Comparison of ENCODE assay signal across 8 cellular contexts in genomic region chr19:1104452-1105216, GRCh38. TPM values are rescaled to one million over a fixed set of nuclear protein-coding genes. Genes with fewer than 3 reads are reported as not detected.
DNase-seq lines count a peak whose midpoint lies in the region; ATAC-seq and TF ChIP-seq lines count a peak whose summit lies in the region.

No MANE protein-coding gene starts in this region.

- H4K5ac ChIP-seq in H9 (ENCODE audit: insufficient read length, low read depth, low read length), result no peak overlapping the region

- peak overlapping the region; percentile 75 for H3K9ac ChIP-seq in ES-I3 (ENCODE audit: low read depth, low read length)
- H3K9ac ChIP-seq in H9 (ENCODE audit: extremely low read depth, insufficient read length, low read length), result peak overlapping the region; percentile 65
- H3K9ac ChIP-seq in skeletal muscle satellite cell (ENCODE audit: low read depth, low read length), result peak overlapping the region; percentile 89

- H4K8ac ChIP-seq in H9 (replicated peaks; ENCODE audit: insufficient read length, low read depth, low read length), result no peak overlapping the region

- no peak overlapping the region for H3T11ph ChIP-seq in H9 (ENCODE audit: low read length)

- no peak overlapping the region for H2BK15ac ChIP-seq in H9 (ENCODE audit: low read depth, low read length)

- peak overlapping the region in 2 of 3 experiments; percentile 36 to 83; a peak in 3 of 7 replicates for H3K27ac Mint-ChIP-seq in H9
- peak overlapping the region in 5 of 6 donors; percentile 40 to 70 (median 57) for H3K27ac Mint-ChIP-seq in immature natural killer cell

- H3K14ac ChIP-seq in H9 (ENCODE audit: insufficient read depth, low read length), result peak overlapping the region; percentile 69

- H3K79me2 ChIP-seq in H9 (ENCODE audit: insufficient read depth, low read length), result no peaks in the 10 kb centered on the region; the same call in 1 of the 2 replicates

- H2BK12ac ChIP-seq in H9 (ENCODE audit: insufficient read length, low read depth, low read length), result no peak overlapping the region

- peaks cover 8 to 18% of the 10 kb centered on the region in 2 experiments for H3K4me1 Mint-ChIP-seq in H9
- peaks cover 24 to 34% of the 10 kb centered on the region in 2 donors for H3K4me1 Mint-ChIP-seq in immature natural killer cell

- ATAC-seq in GM18517 (IDR thresholded peaks at IDR 0.05; ENCODE audit: unreplicated experiment), result no peak

- H4K91ac ChIP-seq in H9 (ENCODE audit: insufficient read length, low read depth, low read length), result no peak overlapping the region

- H3K4me2 ChIP-seq in H9 (ENCODE audit: insufficient read depth, insufficient read length, low read length) (peak overlapping the region; percentile 51), skeletal muscle satellite cell (ENCODE audit: low read length) (peak overlapping the region; percentile 90)

- H3K27me3 ChIP-seq in H9 (ENCODE audit: insufficient read depth, low read length), result no peaks in the 10 kb centered on the region
- H3K27me3 ChIP-seq in WERI-Rb-1 (ENCODE audit: insufficient read depth, low read depth, severe bottlenecking), result no peaks in the 10 kb centered on the region
- H3K27me3 ChIP-seq in skeletal muscle satellite cell (ENCODE audit: control insufficient read depth, insufficient read depth, low read length), result no peaks in the 10 kb centered on the region

- peak overlapping the region; percentile 76 to 78 for H3K4me3 Mint-ChIP-seq in H9
- H3K4me3 Mint-ChIP-seq in immature natural killer cell, result peak overlapping the region; percentile 38 to 75 (median 51)

- H3K4me3 ChIP-seq in WERI-Rb-1 (ENCODE audit: low read depth, low read length), result peak overlapping the region; percentile 75
- peak overlapping the region; percentile 67 to 70 for H3K4me3 ChIP-seq in cardiac fibroblast (replicated peaks in 1 of 2; ENCODE audit: low read depth in 2 of 2, low read length in 2 of 2)
- H3K4me3 ChIP-seq in skeletal muscle satellite cell (ENCODE audit: low read length), result peak overlapping the region; percentile 75

- H3K9me3 ChIP-seq in ES-I3 (ENCODE audit: control insufficient read depth, insufficient read depth, low read length) (no peaks in the 10 kb centered on the region), H9 (ENCODE audit: control insufficient read depth, low read depth, low read length) (no peaks in the 10 kb centered on the region), WERI-Rb-1 (ENCODE audit: severe bottlenecking) (peaks cover 2% of the 10 kb centered on the region), skeletal muscle satellite cell (replicated peaks; ENCODE audit: low read length) (no peaks in the 10 kb centered on the region)

- no peak overlapping the region for H2BK120ac ChIP-seq in H9 (ENCODE audit: low read depth, low read length, poor library complexity, severe bottlenecking)

- H3K4ac ChIP-seq in H9 (ENCODE audit: low read depth, low read length), result no peak overlapping the region

- H3K23me2 ChIP-seq in H9 (ENCODE audit: insufficient read length, low read depth, low read length, poor library complexity, severe bottlenecking), result no peaks in the 10 kb centered on the region

- H3K36me3 Mint-ChIP-seq in H9 (ENCODE audit: insufficient read depth in 1 of 3, low read depth in 3 of 3) (peaks cover 0 to 18% (median 7%) of the 10 kb centered on the region in 3 experiments; a peak in 3 of 7 replicates), immature natural killer cell (no peaks in the 10 kb centered on the region)

- H3K23ac ChIP-seq in H9 (ENCODE audit: insufficient read length, low read depth, low read length), result no peak overlapping the region

- H3K27me3 Mint-ChIP-seq in H9 (ENCODE audit: low read depth) (no peaks in the 10 kb centered on the region; the same call in 1 of the 2 replicates), immature natural killer cell (ENCODE audit: low read depth in 3 of 3) (peaks cover 11 to 18% (median 13%) of the 10 kb centered on the region in 3 donors)

- H3K56ac ChIP-seq in H9 (ENCODE audit: insufficient read length, low read depth, low read length), result no peak overlapping the region

- H2AFZ ChIP-seq in H9 (ENCODE audit: low read length), result no peak overlapping the region

- H3K9me3 Mint-ChIP-seq in H9 (peaks cover 0 to 3% of the 10 kb centered on the region in 2 experiments; a peak in 1 of 5 replicates), immature natural killer cell (no peaks in the 10 kb centered on the region)

- no peak overlapping the region for H2BK20ac ChIP-seq in H9 (ENCODE audit: low read depth, low read length, poor library complexity, severe bottlenecking)

- no CpG with 5 or more reads among the region's 92 CpGs for WGBS in H9 (ENCODE audit: extremely low coverage, insufficient read length, low lambda C conversion rate)

- H2AK5ac ChIP-seq in H9 (ENCODE audit: insufficient read length, low read length), result no peak overlapping the region

- no peaks in the 10 kb centered on the region for H4K20me1 ChIP-seq in H9 (ENCODE audit: control insufficient read depth, insufficient read depth, insufficient read length)

- DNase-seq in H9 (peak; percentile 77), NAMALWA (ENCODE audit: low spot score) (peak; percentile 82), WERI-Rb-1 (peak; percentile 79), cardiac fibroblast (ENCODE audit: low read depth in 2 of 2) (peak; percentile 60 to 80), immature natural killer cell (peak; percentile 80 to 81 (median 81))

- H3K36me3 ChIP-seq in ES-I3 (ENCODE audit: insufficient read depth, low read length) (no peaks in the 10 kb centered on the region; the same call in 1 of the 2 replicates), WERI-Rb-1 (peaks cover 32% of the 10 kb centered on the region), skeletal muscle satellite cell (ENCODE audit: insufficient read depth, low read length) (peaks cover 18% of the 10 kb centered on the region)

- H3K27ac ChIP-seq in H9 (ENCODE audit: insufficient read length, low read depth, low read length) (no peak overlapping the region), WERI-Rb-1 (peak overlapping the region; percentile 97)

- no peaks in the 10 kb centered on the region for H3K79me1 ChIP-seq in H9 (ENCODE audit: insufficient read depth, low read depth, low read length, poor library complexity, severe bottlenecking)

- peaks cover 9% of the 10 kb centered on the region; the same call in 1 of the 2 replicates for H3K4me1 ChIP-seq in ES-I3 (ENCODE audit: insufficient read depth, low read length)
- H3K4me1 ChIP-seq in H9 (ENCODE audit: insufficient read depth, low read length), result 0 out of 2 replicates have a peak, but pooled peaks cover 2% of the 10 kb centered on the region
- peaks cover 38% of the 10 kb centered on the region for H3K4me1 ChIP-seq in skeletal muscle satellite cell (ENCODE audit: control insufficient read depth, insufficient read depth, low read length)

- H3K18ac ChIP-seq in H9 (ENCODE audit: insufficient read length, low read depth, low read length), result peak overlapping the region; percentile 64

- no peak for TF ChIP-seq CTCF in H9 (conservative IDR thresholded peaks at IDR 0.05)
- TF ChIP-seq CTCF in WERI-Rb-1 (IDR thresholded peaks at IDR 0.05; ENCODE audit: low read depth, low read length), result no peak
- TF ChIP-seq CTCF in cardiac fibroblast (IDR thresholded peaks at IDR 0.05; ENCODE audit: low read depth, low read length), result no peak

- no peak overlapping the region for H2BK5ac ChIP-seq in H9 (ENCODE audit: insufficient read length, low read length)

RNA-seq across cellular contexts. Expression of gene GPX4, which starts 0.8 kb away (rescaled TPM):
- 355 and 363 TPM in 2 replicates for total RNA-seq in H9 (2021)
- 100 to 1,000 TPM; 225 to 320 (median 280) TPM for polyA plus RNA-seq in immature natural killer cell
- total RNA-seq in skeletal muscle satellite cell (2012; rRNA removed), result 339 and 487 TPM in 2 replicates

RNA-seq across cellular contexts. Expression of gene POLR2E, which starts 9.5 kb away (rescaled TPM):
- 261 and 272 TPM in 2 replicates for total RNA-seq in H9 (2021)
- 100 to 1,000 TPM; 182 to 288 (median 237) TPM for polyA plus RNA-seq in immature natural killer cell
- total RNA-seq in skeletal muscle satellite cell (2012; rRNA removed), result 102 and 112 TPM in 2 replicates

RNA-seq across cellular contexts. Expression of gene ARHGAP45, which starts 37.7 kb away (rescaled TPM):
- total RNA-seq in H9 (2021), result 35.0 and 39.8 TPM in 2 replicates
- polyA plus RNA-seq in immature natural killer cell, result 100 to 1,000 TPM; 164 to 417 (median 169) TPM
- total RNA-seq in skeletal muscle satellite cell (2012; rRNA removed), result 0.44 and 0.76 TPM in 2 replicates
